13 cellular contexts compared by ENCODE assay signal in the genomic region with DNA sequence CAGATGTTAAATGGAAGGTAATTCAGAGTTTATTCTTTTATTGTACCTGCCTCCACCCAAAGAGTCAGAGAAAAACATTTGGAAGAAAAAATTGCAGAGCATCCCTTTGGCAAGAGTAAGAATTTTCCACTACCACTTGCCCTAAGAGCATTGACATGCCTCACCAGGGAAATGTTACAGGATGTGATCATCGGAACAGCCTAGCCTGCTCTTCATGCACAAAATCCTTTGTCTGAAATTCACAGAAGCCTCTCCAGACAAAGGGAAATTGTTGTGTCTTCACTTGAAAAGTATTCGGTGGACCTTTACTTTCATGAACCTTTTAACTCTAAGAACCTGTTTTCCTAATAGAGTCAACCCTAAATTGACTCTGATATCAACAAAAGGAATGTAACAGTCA. TPM values are rescaled to one million over a fixed set of nuclear protein-coding genes. Genes with fewer than 3 reads are reported as not detected.
DNase-seq lines count a peak whose midpoint lies in the region; ATAC-seq and TF ChIP-seq lines count a peak whose summit lies in the region.
"Had no signal": no experiment of that assay in that cellular context is flagged by ENCODE, and none has a peak within 500 bp of the region (broad histone marks: within the 10 kb centered on the region; RNA-seq: fewer than 3 reads in every experiment).

No MANE protein-coding gene starts in this region.

- TF ChIP-seq CTCF in colonic mucosa (IDR thresholded peaks at IDR 0.05) = no peak
- TF ChIP-seq CTCF in BE2C (IDR thresholded peaks at IDR 0.05; ENCODE audit: low read depth, low read length) = no peak

- H3K27me3 ChIP-seq in colonic mucosa (no peaks in the 10 kb centered on the region), right cardiac atrium (ENCODE audit: control insufficient read depth, insufficient read depth) (no peaks in the 10 kb centered on the region), skeletal muscle satellite cell (ENCODE audit: control insufficient read depth, insufficient read depth, low read length) (no peaks in the 10 kb centered on the region), SJCRH30 (no peaks in the 10 kb centered on the region), BE2C (no peaks in the 10 kb centered on the region)

- no peaks in the 10 kb centered on the region for H3K9me3 ChIP-seq in colonic mucosa
- H3K9me3 ChIP-seq in right cardiac atrium (ENCODE audit: control insufficient read depth, low read length) = no peaks in the 10 kb centered on the region
- H3K9me3 ChIP-seq in skeletal muscle satellite cell (replicated peaks; ENCODE audit: low read length) = no peaks in the 10 kb centered on the region
- no peaks in the 10 kb centered on the region for H3K9me3 ChIP-seq in SJCRH30 (replicated peaks)
- no peaks in the 10 kb centered on the region for H3K9me3 ChIP-seq in BE2C

- H3K4me3 ChIP-seq in colonic mucosa (no peak overlapping the region), right cardiac atrium (ENCODE audit: low read length) (no peak overlapping the region), skeletal muscle satellite cell (ENCODE audit: low read length) (no peak overlapping the region), SJCRH30 (no peak overlapping the region), BE2C (ENCODE audit: low read depth, low read length) (no peak overlapping the region)

- no peak overlapping the region for H3K9ac ChIP-seq in colonic mucosa (ENCODE audit: low read depth in 2 of 2, low read length in 2 of 2)
- H3K9ac ChIP-seq in skeletal muscle satellite cell (ENCODE audit: low read depth, low read length) = peak overlapping the region; percentile 33

- H3K4me1 ChIP-seq in colonic mucosa (peaks cover 15% of the 10 kb centered on the region), right cardiac atrium (ENCODE audit: control insufficient read depth, insufficient read depth, low read length) (peaks cover 10% of the 10 kb centered on the region), skeletal muscle satellite cell (ENCODE audit: control insufficient read depth, insufficient read depth, low read length) (peaks cover 48% of the 10 kb centered on the region), SJCRH30 (no peaks in the 10 kb centered on the region), BE2C (no peaks in the 10 kb centered on the region)

- peak; percentile 24 to 60 for ATAC-seq in right cardiac atrium
- ATAC-seq: naive thymus-derived CD4-positive, alpha-beta T cell had no signal

- no peak overlapping the region for H3K4me2 ChIP-seq in skeletal muscle satellite cell (ENCODE audit: low read length)

- 28% methylated on average over 2 of the region's 2 CpGs for WGBS in right cardiac atrium

- H3K36me3 ChIP-seq in colonic mucosa (peaks cover 9% of the 10 kb centered on the region), skeletal muscle satellite cell (ENCODE audit: insufficient read depth, low read length) (peaks cover 39% of the 10 kb centered on the region), SJCRH30 (peaks cover 56% of the 10 kb centered on the region), BE2C (peaks cover 33% of the 10 kb centered on the region)

- intact Hi-C loops in colonic mucosa (cut with DNase I) (no loop called here), right cardiac atrium (cut with DNase I) (no loop called here)

- H3K27ac ChIP-seq in colonic mucosa (peak overlapping the region; percentile 38), right cardiac atrium (ENCODE audit: low read length) (peak overlapping the region; percentile 7), SJCRH30 (no peak overlapping the region)

- DNase-seq in M059J (ENCODE audit: low read depth) (peak; percentile 14), colonic mucosa (no peak), right cardiac atrium (no peak), NCI-H2107 (lab: John Stamatoyannopoulos, UW) (no peak), SJCRH30 (no peak), BE2C (no peak), NCI-H524 treated with DMSO at 0.1 percent for 48 hours (lab: John Stamatoyannopoulos, UW) (no peak)
- DNase-seq: anterior cingulate cortex; COR-L47; MM.1S; naive thymus-derived CD4-positive, alpha-beta T cell; NCI-H82 had no signal

RNA-seq across cellular contexts. Expression of a gene that starts 36.9 kb away (rescaled TPM):
- total RNA-seq in M059J (2014; rRNA removed; shearing (Covaris generic)) = 86.9 and 140 TPM in 2 replicates
- total RNA-seq in colonic mucosa (100 to 1,000 TPM; 248 to 311 TPM), right cardiac atrium (1,000 to 10,000 TPM; 2,744 to 3,920 (median 3,065) TPM)
- 1,499 TPM for polyA plus RNA-seq in right cardiac atrium
- total RNA-seq in skeletal muscle satellite cell (2012; rRNA removed) = 110 and 141 TPM in 2 replicates
- total RNA-seq in SJCRH30 (2014; rRNA removed; shearing (Covaris generic)) = 164 and 166 TPM in 2 replicates
- polyA plus RNA-seq in BE2C (2012; ENCODE audit: insufficient read depth, insufficient read length, low read depth) = 252 TPM

Comparison
In these comparisons a context has a peak if more than half of its experiments do, and no peak if none do; other contexts are left out.
1. RNA of a gene that starts 36.9 kb away (total RNA-seq): 2,744 to 3,920 TPM in right cardiac atrium; 248 to 311 TPM in colonic mucosa, 164 to 166 TPM in SJCRH30 and 86.9 to 140 TPM in M059J; every median in the first group is over 4 times any median in the second.